Comparison of ENCODE assay signal across 25 cellular contexts in genomic region chr1:80593197-80593596, GRCh38.
"Had no signal": no experiment of that assay in that cellular context is flagged by ENCODE, and none has a peak within 500 bp of the region (broad histone marks: within the 10 kb centered on the region; RNA-seq: fewer than 3 reads in every experiment).

No MANE protein-coding gene starts in this region.

- H3K9me3 ChIP-seq: gastrocnemius medialis, prostate gland, testis, upper lobe of right lung, vagina had no signal

- FAIRE-seq: endothelial cell of umbilical vein, keratinocyte had no signal

- H3K36me3 ChIP-seq: gastrocnemius medialis, prostate gland, sigmoid colon, tibial artery, upper lobe of right lung, vagina had no signal

- DNase-seq: dermis blood vessel endothelial cell; effector memory CD4-positive, alpha-beta T cell; erythroblast; foreskin fibroblast; gastrocnemius medialis; head of caudate nucleus; mesenchymal stem cell; mucosa of descending colon; naive thymus-derived CD8-positive, alpha-beta T cell; nephron progenitor cell; nucleus accumbens; right cardiac atrium; sigmoid colon; stimulated activated CD4-positive, alpha-beta T cell treated with anti-CD3 and anti-CD28 coated beads, Interleukin-4, amount 100 ng/mL, for 4 hours; stimulated activated naive CD8-positive, alpha-beta T cell treated with anti-CD3 and anti-CD28 coated beads, Interleukin-15, Interleukin-2, amounts not matched to agents 100 U/mL and 50 U/mL, for 24 hours; substantia nigra; testis; tibial artery; upper lobe of right lung had no signal

- H3K4me1 ChIP-seq: gastrocnemius medialis, prostate gland, sigmoid colon, testis, tibial artery, upper lobe of right lung, vagina had no signal

- H3K27ac ChIP-seq: coronary artery, gastrocnemius medialis, prostate gland, sigmoid colon, testis, tibial artery, upper lobe of right lung, vagina had no signal

- ATAC-seq: gastrocnemius medialis; mucosa of descending colon; naive thymus-derived CD8-positive, alpha-beta T cell; right cardiac atrium; stimulated activated memory B cell treated with anti-CD40 and anti-IgM and Interleukin-4, amounts not matched to agents 10 μg/mL and 1 μg/mL and 100 μg/mL, for 72 hours; stimulated activated naive CD8-positive, alpha-beta T cell treated with anti-CD3 and anti-CD28 coated beads, Interleukin-15, Interleukin-2, amounts not matched to agents 100 U/mL and 50 U/mL, for 24 hours; upper lobe of right lung had no signal

- H3K4me3 ChIP-seq: coronary artery, gastrocnemius medialis, mucosa of descending colon, prostate gland, sigmoid colon, testis, tibial artery, upper lobe of right lung, vagina had no signal

- H3K27me3 ChIP-seq: gastrocnemius medialis, sigmoid colon, testis, tibial artery, upper lobe of right lung, vagina had no signal
